ENCODE assay signal across 8 cellular contexts in genomic region chr11:65274734-65275682, GRCh38. TPM values are rescaled to one million over a fixed set of nuclear protein-coding genes. Genes with fewer than 3 reads are reported as not detected.
DNase-seq lines count a peak whose midpoint lies in the region; ATAC-seq lines count a peak whose summit lies in the region.

No MANE protein-coding gene starts in this region.

- no peaks in the 10 kb centered on the region for H3K27me3 ChIP-seq in HUES48 (ENCODE audit: control insufficient read depth, insufficient read depth, low read length)
- H3K27me3 ChIP-seq in SJSA1 (replicated peaks) = no peaks in the 10 kb centered on the region

- no peak overlapping the region for H3K4me3 ChIP-seq in HUES48 (ENCODE audit: low read depth, low read length)
- H3K4me3 ChIP-seq in SJSA1 = no peak overlapping the region

- H3K27ac ChIP-seq in HUES48 (ENCODE audit: low read depth, low read length) (peak overlapping the region; percentile 54), SJSA1 (peak overlapping the region; percentile 34), substantia nigra (ENCODE audit: low read depth, low read length, poor library complexity, severe bottlenecking) (peak overlapping the region; percentile 65)

- peak; percentile 24 to 39 for DNase-seq in SHP77 (lab: John Stamatoyannopoulos, UW)
- DNase-seq in SHP77 treated with DMSO at 0.1 percent for 48 hours (lab: John Stamatoyannopoulos, UW) = no peak
- DNase-seq in SJSA1 (ENCODE audit: low read depth in 1 of 2, low spot score in 2 of 2) = peak; percentile 95 to 97
- peak; percentile 96 for DNase-seq in dermis blood vessel endothelial cell
- peak; percentile 85 for DNase-seq in left lobe of liver (ENCODE audit: low spot score)
- peak in 38 of 49 donors; percentile 22 to 82 (median 60) for DNase-seq in substantia nigra (lab: John Stamatoyannopoulos, UW)

- peaks cover 73% of the 10 kb centered on the region for H3K36me3 ChIP-seq in HUES48 (ENCODE audit: control insufficient read depth, insufficient read depth, low read length)
- peaks cover 57% of the 10 kb centered on the region for H3K36me3 ChIP-seq in SJSA1

- H3K9ac ChIP-seq in HUES48 (ENCODE audit: low read depth, low read length) = no peak overlapping the region

- H3K4me1 ChIP-seq in HUES48 (ENCODE audit: control insufficient read depth, insufficient read depth, low read length) (0 out of 2 replicates have a peak, but pooled peaks cover 3% of the 10 kb centered on the region), SJSA1 (replicated peaks) (peaks cover 46% of the 10 kb centered on the region)

- ATAC-seq in left lobe of liver (peak; percentile 96), HG03520 (IDR thresholded peaks at IDR 0.05; ENCODE audit: unreplicated experiment) (no peak)

- H3K9me3 ChIP-seq in HUES48 (ENCODE audit: control insufficient read depth, insufficient read depth, low read length) (no peaks in the 10 kb centered on the region), SJSA1 (replicated peaks) (no peaks in the 10 kb centered on the region)

RNA-seq across cellular contexts. Expression of gene POLA2, which starts 13.2 kb away (rescaled TPM):
- 26.8 and 44.2 TPM in 2 replicates for total RNA-seq in SJSA1 (2014; rRNA removed; shearing (Covaris generic))
- total RNA-seq in dermis blood vessel endothelial cell (8.2 and 12.1 TPM in 2 replicates), left lobe of liver (3.3 TPM)

RNA-seq across cellular contexts. Expression of gene CDC42EP2, which starts 39.7 kb away (rescaled TPM):
- total RNA-seq in SJSA1 (2014; rRNA removed; shearing (Covaris generic)) = 10.5 and 16.6 TPM in 2 replicates
- total RNA-seq in dermis blood vessel endothelial cell (11.4 and 12.3 TPM in 2 replicates), left lobe of liver (3.5 TPM)

RNA-seq across cellular contexts. Expression of gene DPF2, which starts 58.6 kb away (rescaled TPM):
- 87.6 and 105 TPM in 2 replicates for total RNA-seq in SJSA1 (2014; rRNA removed; shearing (Covaris generic))
- 32.7 and 60.4 TPM in 2 replicates for total RNA-seq in dermis blood vessel endothelial cell
- 18.7 TPM for total RNA-seq in left lobe of liver
